In genomic region chr12:120060196-120060595, GRCh38 we compare ENCODE assay signal across 28 cellular contexts. TPM values are rescaled to one million over a fixed set of nuclear protein-coding genes. Genes with fewer than 3 reads are reported as not detected.
DNase-seq lines count a peak whose midpoint lies in the region; ATAC-seq and TF ChIP-seq lines count a peak whose summit lies in the region.
"Had no signal": no experiment of that assay in that cellular context is flagged by ENCODE, and none has a peak within 500 bp of the region (broad histone marks: within the 10 kb centered on the region; RNA-seq: fewer than 3 reads in every experiment).

No MANE protein-coding gene starts in this region.

- H3F3A ChIP-seq in PC-9 (ENCODE audit: insufficient read depth, low read depth) = peaks cover 50% of the 10 kb centered on the region

- H3K56ac ChIP-seq in mesendoderm (ENCODE audit: low read length) = no peak overlapping the region

- H4K20me1 ChIP-seq in PC-9 (ENCODE audit: insufficient read depth) = no peaks in the 10 kb centered on the region
- H4K20me1 ChIP-seq: BLaER1 treated with 17β-estradiol and CSF1 and Interleukin-3, amounts not matched to agents 10 nM and 100 nM had no signal

- H3K36me3 ChIP-seq in PC-9 (ENCODE audit: low read depth) = no peaks in the 10 kb centered on the region
- H3K36me3 ChIP-seq in mucosa of descending colon (ENCODE audit: low read depth) = no peaks in the 10 kb centered on the region
- no peaks in the 10 kb centered on the region for H3K36me3 ChIP-seq in mesendoderm (ENCODE audit: control insufficient read depth, insufficient read depth, low read length)
- H3K36me3 ChIP-seq: BLaER1 treated with 17β-estradiol and CSF1 and Interleukin-3, amounts not matched to agents 10 nM and 100 nM; heart right ventricle had no signal

- no peak overlapping the region for H4K8ac ChIP-seq in mesendoderm (ENCODE audit: low read depth, low read length)

- H3K4me1 ChIP-seq in PC-9 (replicated peaks; ENCODE audit: insufficient read depth) = peaks cover 76% of the 10 kb centered on the region
- no peaks in the 10 kb centered on the region for H3K4me1 ChIP-seq in mucosa of descending colon (ENCODE audit: low read depth)
- H3K4me1 ChIP-seq in mesendoderm (ENCODE audit: control insufficient read depth, low read depth, low read length) = no peaks in the 10 kb centered on the region

- no TSS peak for BruUV-seq in PC-9 (replicated peaks; lab: Mats Ljungman, UMichigan)

- H2AFZ ChIP-seq in PC-9 = no peak overlapping the region

- no peak overlapping the region for H2AK5ac ChIP-seq in mesendoderm (ENCODE audit: low read length)

- H3K27ac ChIP-seq in PC-9 = peak overlapping the region; percentile 91
- H3K27ac ChIP-seq in mesendoderm (ENCODE audit: low read depth, low read length) = no peak overlapping the region
- H3K27ac ChIP-seq: BLaER1 treated with 17β-estradiol and CSF1 and Interleukin-3, amounts not matched to agents 10 nM and 100 nM; heart right ventricle; KMS-11 had no signal

- H3K9ac ChIP-seq in mesendoderm (ENCODE audit: low read length) = no peak overlapping the region
- H3K9ac ChIP-seq: BLaER1 treated with 17β-estradiol and CSF1 and Interleukin-3, amounts not matched to agents 10 nM and 100 nM; KMS-11 had no signal

- no peak overlapping the region for H3K4me3 Mint-ChIP-seq in activated T-helper 17 cell treated with anti-CD3 and anti-CD28 coated beads, Interleukin-2, amount 50 U/mL, for 72 hours
- H3K4me3 Mint-ChIP-seq: activated CD8-positive, alpha-beta T cell treated with anti-CD3 and anti-CD28 coated beads, Interleukin-2, amount 10 ng/mL, durations not matched to agents 7 days and 5 days; brain; stimulated activated effector memory CD8-positive, alpha-beta T cell treated with anti-CD3 and anti-CD28 coated beads, Interleukin-12 subunit alpha, Interleukin-12 subunit beta, amount 100 ng/mL, for 72 hours; T-helper 2 cell treated with Interferon-gamma antibody and Interleukin-4, amounts not matched to agents 5 μg/mL and 100 μg/mL, for 36 hours had no signal

- peaks cover 7% of the 10 kb centered on the region for H3K4me1 Mint-ChIP-seq in activated T-helper 17 cell treated with anti-CD3 and anti-CD28 coated beads, Interleukin-2, amount 50 U/mL, for 72 hours

- H3K27me3 ChIP-seq in PC-9 (ENCODE audit: insufficient read depth, low read depth) = no peaks in the 10 kb centered on the region
- H3K27me3 ChIP-seq in mesendoderm (ENCODE audit: insufficient read depth, low read length, poor library complexity) = no peaks in the 10 kb centered on the region
- H3K27me3 ChIP-seq: BLaER1 treated with 17β-estradiol and CSF1 and Interleukin-3, amounts not matched to agents 10 nM and 100 nM had no signal

- no peaks in the 10 kb centered on the region; the same call in 1 of the 2 replicates for H3K9me2 ChIP-seq in PC-9 (ENCODE audit: insufficient read depth)

- H3K4me2 ChIP-seq in PC-9 (peak overlapping the region; percentile 47), mesendoderm (ENCODE audit: low read length) (no peak overlapping the region)
- H3K4me2 ChIP-seq: BLaER1 treated with 17β-estradiol and CSF1 and Interleukin-3, amounts not matched to agents 10 nM and 100 nM; KMS-11 had no signal

- intact Hi-C loops in PC-9 (cut with micrococcal nuclease; ENCODE audit: unreplicated experiment) = no loop called here
- intact Hi-C loops in mucosa of descending colon (cut with DNase I, micrococcal nuclease) = no loop called here

- H3K79me2 ChIP-seq in PC-9 (ENCODE audit: low read depth) = 0 out of 2 replicates have a peak, but pooled peaks cover 9% of the 10 kb centered on the region
- H3K79me2 ChIP-seq in mesendoderm (ENCODE audit: control insufficient read depth, insufficient read depth, low read length) = no peaks in the 10 kb centered on the region

- H2BK120ac ChIP-seq in mesendoderm (ENCODE audit: low read depth, low read length) = no peak overlapping the region

- ATAC-seq in activated T-helper 17 cell treated with anti-CD3 and anti-CD28 coated beads, Interleukin-2, amount 50 U/mL, for 72 hours (replicated peaks) = no peak
- ATAC-seq in mucosa of descending colon = peak; percentile 59
- ATAC-seq in HG03442 (IDR thresholded peaks at IDR 0.05; ENCODE audit: unreplicated experiment) = no peak
- ATAC-seq: activated CD8-positive, alpha-beta T cell treated with anti-CD3 and anti-CD28 coated beads, Interleukin-2, amount 10 ng/mL, durations not matched to agents 7 days and 5 days; GM12878; heart right ventricle; stimulated activated effector memory CD8-positive, alpha-beta T cell treated with anti-CD3 and anti-CD28 coated beads, Interleukin-12 subunit alpha, Interleukin-12 subunit beta, amount 100 ng/mL, for 72 hours had no signal

- TF ChIP-seq CTCF in PC-9 (conservative IDR thresholded peaks at IDR 0.05) (no peak), mucosa of descending colon (IDR thresholded peaks at IDR 0.05) (no peak)

- H4K5ac ChIP-seq in mesendoderm (ENCODE audit: low read length) = no peak overlapping the region

- no peak overlapping the region for H2BK5ac ChIP-seq in mesendoderm (ENCODE audit: low read length)

- no peaks in the 10 kb centered on the region for H3K9me3 Mint-ChIP-seq in activated T-helper 17 cell treated with anti-CD3 and anti-CD28 coated beads, Interleukin-2, amount 50 U/mL, for 72 hours
- H3K9me3 Mint-ChIP-seq: brain; nephron progenitor cell; stimulated activated effector memory CD8-positive, alpha-beta T cell treated with anti-CD3 and anti-CD28 coated beads, Interleukin-12 subunit alpha, Interleukin-12 subunit beta, amount 100 ng/mL, for 72 hours; T-helper 2 cell treated with Interferon-gamma antibody and Interleukin-4, amounts not matched to agents 5 μg/mL and 100 μg/mL, for 36 hours had no signal

- WGBS in mesendoderm (ENCODE audit: extremely low coverage, insufficient coverage, low lambda C conversion rate) = no CpG with 5 or more reads among the region's 1 CpG

- H3K27ac Mint-ChIP-seq in activated T-helper 17 cell treated with anti-CD3 and anti-CD28 coated beads, Interleukin-2, amount 50 U/mL, for 72 hours = peak overlapping the region; percentile 68
- H3K27ac Mint-ChIP-seq: activated CD8-positive, alpha-beta T cell treated with anti-CD3 and anti-CD28 coated beads, Interleukin-2, amount 10 ng/mL, durations not matched to agents 7 days and 5 days; brain; stimulated activated effector memory CD8-positive, alpha-beta T cell treated with anti-CD3 and anti-CD28 coated beads, Interleukin-12 subunit alpha, Interleukin-12 subunit beta, amount 100 ng/mL, for 72 hours; T-helper 2 cell treated with Interferon-gamma antibody and Interleukin-4, amounts not matched to agents 5 μg/mL and 100 μg/mL, for 36 hours had no signal

- peak in 1 of 2 experiments; percentile 41 for DNase-seq in PC-9
- DNase-seq in fibroblast of gingiva (ENCODE audit: low read depth) = peak; percentile 7
- DNase-seq in mucosa of descending colon = peak in 1 of 3 donors; percentile 10
- no peak for DNase-seq in NCI-H82 (lab: John Stamatoyannopoulos, UW)
- DNase-seq in mesendoderm = no peak
- DNase-seq: activated CD4-positive, CD25-positive, alpha-beta regulatory T cell treated with anti-CD3 and anti-CD28 coated beads, Interleukin-2, amount 50 U/mL, for 72 hours; activated CD8-positive, alpha-beta T cell treated with anti-CD3 and anti-CD28 coated beads, Interleukin-2, amount 10 ng/mL, durations not matched to agents 7 days and 5 days; activated gamma-delta T cell treated with Interleukin-2 at 50 U/mL for 16 hours; amniotic stem cell; DMS153; H7; heart right ventricle; kidney glomerular epithelial cell; NCI-H1417; NCI-H2029 treated with DMSO at 0.1 percent for 48 hours; NCI-H526; SHP77; trophoblast cell had no signal

- H3K9me3 ChIP-seq in PC-9 (ENCODE audit: insufficient read depth, low read depth) (no peaks in the 10 kb centered on the region), mucosa of descending colon (no peaks in the 10 kb centered on the region)
- H3K9me3 ChIP-seq: BLaER1 treated with 17β-estradiol and CSF1 and Interleukin-3, amounts not matched to agents 10 nM and 100 nM; heart right ventricle had no signal

- no peak overlapping the region for H3K23ac ChIP-seq in mesendoderm (ENCODE audit: low read length)

- no peak overlapping the region for H3K18ac ChIP-seq in mesendoderm (ENCODE audit: low read length)

- H3K27me3 Mint-ChIP-seq in activated T-helper 17 cell treated with anti-CD3 and anti-CD28 coated beads, Interleukin-2, amount 50 U/mL, for 72 hours = no peaks in the 10 kb centered on the region
- H3K27me3 Mint-ChIP-seq: brain had no signal

- CTCF ChIA-PET in PC-9 (lab: Charles Lee) = no interaction called here

- no peaks in the 10 kb centered on the region for H3K79me1 ChIP-seq in mesendoderm (ENCODE audit: low read length)

- no peak overlapping the region for H3K4me3 ChIP-seq in PC-9
- no peak overlapping the region for H3K4me3 ChIP-seq in mucosa of descending colon
- no peak overlapping the region for H3K4me3 ChIP-seq in mesendoderm (ENCODE audit: low read length)
- H3K4me3 ChIP-seq: BLaER1 treated with 17β-estradiol and CSF1 and Interleukin-3, amounts not matched to agents 10 nM and 100 nM; GM12878; heart right ventricle; lung had no signal

- POLR2A ChIA-PET in PC-9 (lab: Charles Lee; ENCODE audit: unreplicated experiment) = interaction anchor here (0.6 kb wide), 1 partner anchor 1752 kb away, joined by 3 read pairs; no protein-coding TSS in a partner anchor

- no peak overlapping the region for H2BK15ac ChIP-seq in mesendoderm (replicated peaks; ENCODE audit: low read depth)

- no peak overlapping the region for H3K4ac ChIP-seq in mesendoderm (ENCODE audit: low read depth, low read length)

- H3K36me3 Mint-ChIP-seq in activated T-helper 17 cell treated with anti-CD3 and anti-CD28 coated beads, Interleukin-2, amount 50 U/mL, for 72 hours (ENCODE audit: low read depth) = peaks cover 56% of the 10 kb centered on the region

RNA-seq across cellular contexts. Expression of gene RAB35, which starts 56.4 kb away (rescaled TPM):
- total RNA-seq in PC-9 (2021) (48.6 and 52.0 TPM in 2 replicates), mucosa of descending colon (10 to 100 TPM; 50.1 to 56.5 (median 51.3) TPM)
- 10 to 100 TPM; 43.8 to 76.4 TPM for total RNA-seq in activated T-helper 17 cell treated with anti-CD3 and anti-CD28 coated beads, Interleukin-2, amount 50 U/mL, for 72 hours
- 40.3 TPM for polyA plus RNA-seq in mesendoderm (2013, experiment 1 of 2)
- 43.3 TPM for polyA plus RNA-seq in mesendoderm (2013, experiment 2 of 2)
